18 cellular contexts compared by ENCODE assay signal in genomic region chr20:45038747-45039469, GRCh38.
DNase-seq lines count a peak whose midpoint lies in the region; ATAC-seq, FAIRE-seq and TF ChIP-seq lines count a peak whose summit lies in the region.
"Had no signal": no experiment of that assay in that cellular context is flagged by ENCODE, and none has a peak within 500 bp of the region (broad histone marks: within the 10 kb centered on the region; RNA-seq: fewer than 3 reads in every experiment).

No MANE protein-coding gene starts in this region.

- H3K27me3 ChIP-seq in Caco-2 (replicated peaks; ENCODE audit: control insufficient read depth, insufficient read depth, low read length) (no peaks in the 10 kb centered on the region), GM23338 (ENCODE audit: insufficient read depth) (no peaks in the 10 kb centered on the region)
- no peaks in the 10 kb centered on the region for H3K27me3 ChIP-seq in naive thymus-derived CD4-positive, alpha-beta T cell (ENCODE audit: control insufficient read depth in 2 of 2, insufficient read depth in 2 of 2, low read length in 2 of 2)
- H3K27me3 ChIP-seq: right atrium auricular region had no signal

- H3K9me3 ChIP-seq in Caco-2: no peaks in the 10 kb centered on the region
- no peaks in the 10 kb centered on the region for H3K9me3 ChIP-seq in naive thymus-derived CD4-positive, alpha-beta T cell (ENCODE audit: control insufficient read depth in 2 of 3, low read length in 3 of 3)
- H3K9me3 ChIP-seq: right atrium auricular region had no signal

- no peaks in the 10 kb centered on the region for H4K20me1 ChIP-seq in GM23338 (replicated peaks; ENCODE audit: insufficient read depth)

- H3K4me3 Mint-ChIP-seq in Caco-2 (ENCODE audit: unreplicated experiment) (no peak overlapping the region), GM23338 (no peak overlapping the region), Calu3 (ENCODE audit: low read depth, unreplicated experiment) (no peak overlapping the region)
- H3K4me3 Mint-ChIP-seq in activated naive CD8-positive, alpha-beta T cell treated with anti-CD3 and anti-CD28 coated beads, Interleukin-2, amount 50 U/mL, for 24 hours: no peak overlapping the region
- H3K4me3 Mint-ChIP-seq in naive thymus-derived CD4-positive, alpha-beta T cell: peak overlapping the region in 3 of 10 donors; percentile 22 to 39 (median 33)
- H3K4me3 Mint-ChIP-seq: activated T-cell treated with anti-CD3 and anti-CD28 coated beads, Interleukin-2, amount 50 U/mL, for 4 hours; dendritic cell treated with granulocyte-macrophage colony-stimulating factor and Interleukin-4, amounts not matched to agents 40 ng/mL and 50 ng/mL, for 4 days; nephron progenitor cell had no signal

- no peaks in the 10 kb centered on the region for H3K27me3 Mint-ChIP-seq in Caco-2 (ENCODE audit: insufficient read depth, unreplicated experiment)
- H3K27me3 Mint-ChIP-seq in activated naive CD8-positive, alpha-beta T cell treated with anti-CD3 and anti-CD28 coated beads, Interleukin-2, amount 50 U/mL, for 24 hours: no peaks in the 10 kb centered on the region
- H3K27me3 Mint-ChIP-seq in naive thymus-derived CD4-positive, alpha-beta T cell: no peaks in the 10 kb centered on the region
- H3K27me3 Mint-ChIP-seq in GM23338 (ENCODE audit: insufficient read depth, low read depth, poor library complexity): peaks cover 3% of the 10 kb centered on the region
- no peaks in the 10 kb centered on the region for H3K27me3 Mint-ChIP-seq in Calu3 (ENCODE audit: unreplicated experiment)
- H3K27me3 Mint-ChIP-seq: dendritic cell treated with granulocyte-macrophage colony-stimulating factor and Interleukin-4, amounts not matched to agents 40 ng/mL and 50 ng/mL, for 4 days had no signal

- H3K36me3 Mint-ChIP-seq in Caco-2 (ENCODE audit: insufficient read depth, unreplicated experiment) (peaks cover 7% of the 10 kb centered on the region), GM23338 (ENCODE audit: low read depth) (peaks cover 22% of the 10 kb centered on the region; the same call in 2 of the 3 replicates), Calu3 (ENCODE audit: insufficient read depth, unreplicated experiment) (peaks cover 9% of the 10 kb centered on the region)
- peaks cover 60% of the 10 kb centered on the region for H3K36me3 Mint-ChIP-seq in activated naive CD8-positive, alpha-beta T cell treated with anti-CD3 and anti-CD28 coated beads, Interleukin-2, amount 50 U/mL, for 24 hours (ENCODE audit: low read depth)
- peaks cover 11 to 44% (median 33%) of the 10 kb centered on the region in 5 donors for H3K36me3 Mint-ChIP-seq in naive thymus-derived CD4-positive, alpha-beta T cell

- TF ChIP-seq CTCF in Caco-2 (IDR thresholded peaks at IDR 0.05; ENCODE audit: insufficient read depth in 1 of 2, low read depth in 1 of 2, low read length in 1 of 2, severe bottlenecking in 1 of 2, unreplicated experiment in 1 of 2): no peak
- no peak for TF ChIP-seq CTCF in GM23338 (conservative IDR thresholded peaks at IDR 0.05; ENCODE audit: low read depth in 2 of 2)
- TF ChIP-seq CTCF in Calu3 (IDR thresholded peaks at IDR 0.05; ENCODE audit: unreplicated experiment): no peak

- H3K4me2 ChIP-seq in GM23338: no peak overlapping the region

- no peaks in the 10 kb centered on the region for H3K36me3 ChIP-seq in Caco-2 (ENCODE audit: control insufficient read depth, insufficient read depth, low read length)
- peaks cover 0 to 23% (median 0%) of the 10 kb centered on the region in 3 experiments for H3K36me3 ChIP-seq in naive thymus-derived CD4-positive, alpha-beta T cell (ENCODE audit: control insufficient read depth in 2 of 3, insufficient read depth in 3 of 3, low read length in 3 of 3)
- H3K36me3 ChIP-seq in GM23338 (ENCODE audit: insufficient read depth): no peaks in the 10 kb centered on the region
- H3K36me3 ChIP-seq: right atrium auricular region had no signal

- H3K27ac Mint-ChIP-seq in Caco-2 (ENCODE audit: unreplicated experiment) (peak overlapping the region; percentile 40), GM23338 (no peak overlapping the region), Calu3 (ENCODE audit: unreplicated experiment) (no peak overlapping the region)
- H3K27ac Mint-ChIP-seq in activated naive CD8-positive, alpha-beta T cell treated with anti-CD3 and anti-CD28 coated beads, Interleukin-2, amount 50 U/mL, for 24 hours: peak overlapping the region; percentile 90
- peak overlapping the region in 6 of 9 donors; percentile 49 to 80 (median 52) for H3K27ac Mint-ChIP-seq in naive thymus-derived CD4-positive, alpha-beta T cell
- H3K27ac Mint-ChIP-seq: dendritic cell treated with granulocyte-macrophage colony-stimulating factor and Interleukin-4, amounts not matched to agents 40 ng/mL and 50 ng/mL, for 4 days; nephron progenitor cell had no signal

- 0 out of 2 replicates have a peak, but pooled peaks cover 3% of the 10 kb centered on the region for H3K79me2 ChIP-seq in GM23338 (replicated peaks; ENCODE audit: insufficient read depth)

- BruUV-seq in Caco-2 (replicated peaks; lab: Mats Ljungman, UMichigan) (no TSS peak), Calu3 (replicated peaks; lab: Mats Ljungman, UMichigan) (no TSS peak)

- H3K27ac ChIP-seq in naive thymus-derived CD4-positive, alpha-beta T cell (ENCODE audit: low read depth, low read length): no peak overlapping the region
- H3K27ac ChIP-seq in GM23338 (ENCODE audit: low read depth): no peak overlapping the region
- H3K27ac ChIP-seq: left ventricle myocardium inferior, right atrium auricular region had no signal

- FAIRE-seq in HTR-8/SVneo (lab: Jason Lieb, UNC): peak; percentile 38
- FAIRE-seq: GM18507 had no signal

- no peak overlapping the region for H3K4me3 ChIP-seq in Caco-2 (ENCODE audit: low read depth, low read length)
- no peak overlapping the region for H3K4me3 ChIP-seq in naive thymus-derived CD4-positive, alpha-beta T cell (ENCODE audit: low read length)
- H3K4me3 ChIP-seq in GM23338: no peak overlapping the region
- H3K4me3 ChIP-seq: left ventricle myocardium inferior, right atrium auricular region had no signal

- POLR2A ChIA-PET in Caco-2 (lab: Charles Lee): no interaction called here
- POLR2A ChIA-PET in naive thymus-derived CD4-positive, alpha-beta T cell (lab: Charles Lee): no interaction called here

- H3K4me1 ChIP-seq in Caco-2 (peaks cover 9% of the 10 kb centered on the region; the same call in 1 of the 2 replicates), GM23338 (ENCODE audit: insufficient read depth) (peaks cover 30% of the 10 kb centered on the region)
- H3K4me1 ChIP-seq in naive thymus-derived CD4-positive, alpha-beta T cell (ENCODE audit: control insufficient read depth in 2 of 2, insufficient read depth in 2 of 2, low read length in 2 of 2): peaks cover 28 to 38% of the 10 kb centered on the region in 2 donors

- H2AFZ ChIP-seq in GM23338: no peak overlapping the region

- CTCF ChIA-PET in Caco-2 (lab: Charles Lee) (interaction anchor here (0.7 to 1.1 kb wide), 5 partner anchors 26 to 254 kb away, joined by 3 to 7 read pairs (median 4); no protein-coding TSS in a partner anchor), Calu3 (lab: Charles Lee) (interaction anchor here (0.5 kb wide), 1 partner anchor 26 kb away, joined by 3 read pairs; no protein-coding TSS in a partner anchor)
- CTCF ChIA-PET in naive thymus-derived CD4-positive, alpha-beta T cell (lab: Charles Lee): interaction anchor here (0.7 to 1.9 kb wide), 3 partner anchors 11 to 88 kb away, joined by 3 to 5 read pairs (median 5); no protein-coding TSS in a partner anchor

- intact Hi-C loops in Caco-2 (cut with micrococcal nuclease; ENCODE audit: unreplicated experiment): no loop called here
- intact Hi-C loops in naive thymus-derived CD4-positive, alpha-beta T cell (cut with micrococcal nuclease): loop anchor here (1.0 to 5.0 kb wide), 3 partner anchors 10 to 38 kb away; no protein-coding TSS in a partner anchor
- intact Hi-C loops in Calu3 (cut with micrococcal nuclease; ENCODE audit: unreplicated experiment): no loop called here

- H3K9me3 Mint-ChIP-seq in Caco-2 (ENCODE audit: unreplicated experiment): no peaks in the 10 kb centered on the region
- no peaks in the 10 kb centered on the region for H3K9me3 Mint-ChIP-seq in activated naive CD8-positive, alpha-beta T cell treated with anti-CD3 and anti-CD28 coated beads, Interleukin-2, amount 50 U/mL, for 24 hours
- peaks cover 0 to 3% (median 0%) of the 10 kb centered on the region in 11 donors for H3K9me3 Mint-ChIP-seq in naive thymus-derived CD4-positive, alpha-beta T cell
- H3K9me3 Mint-ChIP-seq in GM23338: peaks cover 7% of the 10 kb centered on the region; the same call in 2 of the 3 replicates
- H3K9me3 Mint-ChIP-seq in Calu3 (ENCODE audit: low read depth, unreplicated experiment): no peaks in the 10 kb centered on the region
- H3K9me3 Mint-ChIP-seq: activated T-cell treated with anti-CD3 and anti-CD28 coated beads, Interleukin-2, amount 50 U/mL, for 4 hours; dendritic cell treated with granulocyte-macrophage colony-stimulating factor and Interleukin-4, amounts not matched to agents 40 ng/mL and 50 ng/mL, for 4 days had no signal

- H3K9me2 ChIP-seq in GM23338 (ENCODE audit: insufficient read depth): no peaks in the 10 kb centered on the region

- H3K4me1 Mint-ChIP-seq in Caco-2 (ENCODE audit: low read depth, unreplicated experiment) (peaks cover 28% of the 10 kb centered on the region), GM23338 (peaks cover 45% of the 10 kb centered on the region), Calu3 (ENCODE audit: low read depth, unreplicated experiment) (peaks cover 64% of the 10 kb centered on the region)
- H3K4me1 Mint-ChIP-seq in activated naive CD8-positive, alpha-beta T cell treated with anti-CD3 and anti-CD28 coated beads, Interleukin-2, amount 50 U/mL, for 24 hours: peaks cover 89% of the 10 kb centered on the region
- peaks cover 29 to 97% (median 89%) of the 10 kb centered on the region in 7 donors for H3K4me1 Mint-ChIP-seq in naive thymus-derived CD4-positive, alpha-beta T cell

- no peaks in the 10 kb centered on the region for H3F3A ChIP-seq in GM23338 (replicated peaks; ENCODE audit: low read depth)

- ATAC-seq in activated naive CD8-positive, alpha-beta T cell treated with anti-CD3 and anti-CD28 coated beads, Interleukin-2, amount 50 U/mL, for 24 hours: no peak
- ATAC-seq in naive thymus-derived CD4-positive, alpha-beta T cell: no peak
- no peak for ATAC-seq in GM23338
- no peak for ATAC-seq in HG02870 (IDR thresholded peaks at IDR 0.05; ENCODE audit: unreplicated experiment)
- ATAC-seq in HG03159 (IDR thresholded peaks at IDR 0.05; ENCODE audit: unreplicated experiment): no peak
- ATAC-seq: activated T-cell treated with anti-CD3 and anti-CD28 coated beads, Interleukin-2, amount 50 U/mL, for 4 hours had no signal

- no peak for DNase-seq in Caco-2
- DNase-seq in HTR-8/SVneo (ENCODE audit: insufficient read length, low spot score): no peak
- DNase-seq in activated naive CD8-positive, alpha-beta T cell treated with anti-CD3 and anti-CD28 coated beads, Interleukin-2, amount 50 U/mL, for 24 hours: no peak
- no peak for DNase-seq in naive thymus-derived CD4-positive, alpha-beta T cell
- no peak for DNase-seq in GM23338 (ENCODE audit: low spot score)
- DNase-seq in Calu3: no peak
- DNase-seq: activated T-cell treated with anti-CD3 and anti-CD28 coated beads, Interleukin-2, amount 50 U/mL, for 4 hours; aorta; left ventricle myocardium inferior; NCI-H1417; NCI-H446 treated with DMSO at 0.1 percent for 48 hours; nephron progenitor cell; stimulated activated CD4-positive, alpha-beta T cell treated with anti-CD3 and anti-CD28 coated beads, Interleukin-2, amount 100 ng/mL, for 24 hours had no signal

TF ChIP-seq in GM23338, 12 proteins besides CTCF, POLR2A, EP300 and RAD21 (continues in another document):
- no peak for TF ChIP-seq NANOG (IDR thresholded peaks at IDR 0.05; ENCODE audit: borderline replicate concordance)

Comparison
In these comparisons a context has a peak if more than half of its experiments do, and no peak if none do; other contexts are left out.
1. H3K27ac Mint-ChIP-seq: peak in Caco-2 (single experiment), activated naive CD8-positive, alpha-beta T cell treated with anti-CD3 and anti-CD28 coated beads, Interleukin-2, amount 50 U/mL, for 24 hours (single experiment) and naive thymus-derived CD4-positive, alpha-beta T cell (6 of 9); none in GM23338 (single experiment) and Calu3 (single experiment).
2. intact Hi-C loops: an anchor here in naive thymus-derived CD4-positive, alpha-beta T cell (1.0 to 5.0 kb wide); none called in Caco-2 and Calu3.